In genomic region chr9:27847380-27847779, GRCh38 we compare ENCODE assay signal across 27 cellular contexts.
DNase-seq lines count a peak whose midpoint lies in the region; ATAC-seq, FAIRE-seq and TF ChIP-seq lines count a peak whose summit lies in the region.
"Had no signal": no experiment of that assay in that cellular context is flagged by ENCODE, and none has a peak within 500 bp of the region (broad histone marks: within the 10 kb centered on the region; RNA-seq: fewer than 3 reads in every experiment).

No MANE protein-coding gene starts in this region.

- H3K4me1 ChIP-seq in right lobe of liver: peaks cover 0 to 62% (median 7%) of the 10 kb centered on the region in 4 donors
- H3K4me1 ChIP-seq in HepG2 (ENCODE audit: insufficient read depth, low read length): no peaks in the 10 kb centered on the region
- H3K4me1 ChIP-seq: A549, Caco-2 had no signal

- peak overlapping the region in 2 of 3 donors; percentile 29 to 77 for H3K27ac ChIP-seq in right lobe of liver
- H3K27ac ChIP-seq in HepG2 (ENCODE audit: extremely low read length, insufficient read depth, low read length): no peak overlapping the region
- H3K27ac ChIP-seq: 22Rv1; A549; BLaER1 treated with 17β-estradiol and CSF1 and Interleukin-3, amounts not matched to agents 10 nM and 100 nM; C4-2B had no signal

- H4K20me1 ChIP-seq in HepG2 (ENCODE audit: insufficient read depth, low read length): no peaks in the 10 kb centered on the region
- H4K20me1 ChIP-seq: BLaER1 treated with 17β-estradiol and CSF1 and Interleukin-3, amounts not matched to agents 10 nM and 100 nM had no signal

- no peaks in the 10 kb centered on the region for H3K36me3 ChIP-seq in right lobe of liver
- no peaks in the 10 kb centered on the region for H3K36me3 ChIP-seq in HepG2 (replicated peaks in 1 of 2; ENCODE audit: control insufficient read depth in 1 of 2, insufficient read depth in 2 of 2, low read length in 2 of 2)
- no peaks in the 10 kb centered on the region for H3K36me3 ChIP-seq in MG63
- H3K36me3 ChIP-seq: BLaER1 treated with 17β-estradiol and CSF1 and Interleukin-3, amounts not matched to agents 10 nM and 100 nM had no signal

- H3K27me3 Mint-ChIP-seq in nephron (ENCODE audit: low read depth) (no peaks in the 10 kb centered on the region), immature natural killer cell (ENCODE audit: low read depth in 3 of 3) (peaks cover 0 to 6% (median 0%) of the 10 kb centered on the region in 3 donors)
- H3K27me3 Mint-ChIP-seq: B cell had no signal

- H2AFZ ChIP-seq in HepG2 (ENCODE audit: low read length): no peak overlapping the region

- no peak overlapping the region for H3K4me3 Mint-ChIP-seq in nephron
- no peak overlapping the region for H3K4me3 Mint-ChIP-seq in immature natural killer cell
- H3K4me3 Mint-ChIP-seq: B cell; CD4-positive, alpha-beta T cell; CD8-positive, alpha-beta T cell had no signal

- H3K9me3 Mint-ChIP-seq in nephron (no peaks in the 10 kb centered on the region), immature natural killer cell (peaks cover 0 to 14% (median 3%) of the 10 kb centered on the region in 6 donors)
- H3K9me3 Mint-ChIP-seq: CD4-positive, alpha-beta T cell; CD8-positive, alpha-beta T cell had no signal

- in situ Hi-C loops in HepG2 (cut with HindIII; ENCODE audit: extremely low pct_ligation_motif_present, low pct_unique_long_range_greater_than_20kb): no loop called here

- POLR2A ChIA-PET in HepG2 (lab: Yijun Ruan, JAX): no interaction called here

- H3K79me2 ChIP-seq in HepG2 (ENCODE audit: insufficient read depth, low read length): no peaks in the 10 kb centered on the region

- TF ChIP-seq RAD21 in HepG2 (CRISPR knock-in tag; IDR thresholded peaks at IDR 0.05): no peak

- H3K9me3 ChIP-seq in right lobe of liver (no peaks in the 10 kb centered on the region), HepG2 (ENCODE audit: low read length) (no peaks in the 10 kb centered on the region), MG63 (no peaks in the 10 kb centered on the region)
- H3K9me3 ChIP-seq: A549, Caco-2 had no signal

- no TSS peak for BruUV-seq in HepG2 (replicated peaks; lab: Mats Ljungman, UMichigan)

- H3K4me2 ChIP-seq in HepG2 (ENCODE audit: low read depth, low read length): no peak overlapping the region
- H3K4me2 ChIP-seq: A549; BLaER1 treated with 17β-estradiol and CSF1 and Interleukin-3, amounts not matched to agents 10 nM and 100 nM had no signal

- H3K27ac Mint-ChIP-seq in nephron: peak overlapping the region; percentile 68 to 81 (median 80)
- no peak overlapping the region for H3K27ac Mint-ChIP-seq in immature natural killer cell
- H3K27ac Mint-ChIP-seq: B cell; CD4-positive, alpha-beta T cell; CD8-positive, alpha-beta T cell had no signal

- H3K36me3 Mint-ChIP-seq in nephron (ENCODE audit: low read depth) (peaks cover 3% of the 10 kb centered on the region), immature natural killer cell (no peaks in the 10 kb centered on the region)
- H3K36me3 Mint-ChIP-seq: CD8-positive, alpha-beta T cell had no signal

- ATAC-seq in right lobe of liver (peak; percentile 18 to 77 (median 44)), HepG2 (no peak), left lobe of liver (peak; percentile 52)
- ATAC-seq: A549; CD8-positive, alpha-beta T cell; GM12878 had no signal

- no peak for TF ChIP-seq CTCF in right lobe of liver (IDR thresholded peaks at IDR 0.05)
- TF ChIP-seq CTCF in HepG2 (CRISPR knock-in tag; IDR thresholded peaks at IDR 0.05): no peak
- TF ChIP-seq CTCF in nephron (IDR thresholded peaks at IDR 0.05; ENCODE audit: unreplicated experiment in 3 of 3): no peak

- FAIRE-seq in HepG2 (lab: Jason Lieb, UNC) (no peak), frontal cortex (lab: Jason Lieb, UNC) (no peak)
- FAIRE-seq: A549, GM12878, GM12892, GM18507 had no signal

- no peak for TF ChIP-seq EP300 in HepG2 (IDR thresholded peaks at IDR 0.05; ENCODE audit: low read depth in 2 of 2, low read length in 2 of 2)
- no peak for TF ChIP-seq EP300 in HepG2 (CRISPR knock-in tag; IDR thresholded peaks at IDR 0.05; ENCODE audit: borderline replicate concordance)

- no peak overlapping the region for H3K4me3 ChIP-seq in right lobe of liver
- H3K4me3 ChIP-seq in HepG2 (replicated peaks in 1 of 3; ENCODE audit: insufficient read depth in 1 of 3, low read depth in 2 of 3, low read length in 3 of 3): no peak overlapping the region
- H3K4me3 ChIP-seq in MG63: no peak overlapping the region
- H3K4me3 ChIP-seq: A549; BLaER1 treated with 17β-estradiol and CSF1 and Interleukin-3, amounts not matched to agents 10 nM and 100 nM; GM12878 had no signal

- DNase-seq in right lobe of liver: no peak
- DNase-seq in HepG2 (ENCODE audit: low spot score): no peak
- peak; percentile 7 for DNase-seq in DMS53 treated with DMSO at 0.1 percent for 48 hours (lab: John Stamatoyannopoulos, UW; ENCODE audit: unreplicated experiment)
- DNase-seq in left lobe of liver (ENCODE audit: low spot score): no peak
- DNase-seq in MG63: no peak
- DNase-seq in immature natural killer cell: no peak
- DNase-seq in frontal cortex (ENCODE audit: low spot score in 2 of 2): no peak
- DNase-seq: AML-193; Caco-2; Calu3; CD4-positive, alpha-beta T cell; CD8-positive, alpha-beta T cell; DMS 273 treated with DMSO at 0.1 percent for 48 hours; DMS153; DMS79; DND-41; EL; GDM1 had no signal

- no peak overlapping the region for H3K9ac ChIP-seq in HepG2 (ENCODE audit: insufficient read depth, low read depth, low read length)
- H3K9ac ChIP-seq: BLaER1 treated with 17β-estradiol and CSF1 and Interleukin-3, amounts not matched to agents 10 nM and 100 nM had no signal

- intact Hi-C loops in right lobe of liver (cut with DNase I) (no loop called here), HepG2 (cut with micrococcal nuclease; ENCODE audit: unreplicated experiment) (no loop called here)

- H3K4me1 Mint-ChIP-seq in nephron: peaks cover 27% of the 10 kb centered on the region
- no peaks in the 10 kb centered on the region for H3K4me1 Mint-ChIP-seq in immature natural killer cell
- H3K4me1 Mint-ChIP-seq: B cell had no signal

- CTCF ChIA-PET in HepG2 (lab: Yijun Ruan, JAX; ENCODE audit: low intra/inter-chr PET ratio, low total read pairs): no interaction called here

- H3K27me3 ChIP-seq in right lobe of liver (no peaks in the 10 kb centered on the region), HepG2 (ENCODE audit: control insufficient read depth in 1 of 2, insufficient read depth in 2 of 2, low read length in 2 of 2) (no peaks in the 10 kb centered on the region; a peak in 1 of 5 replicates), MG63 (no peaks in the 10 kb centered on the region)
- H3K27me3 ChIP-seq: BLaER1 treated with 17β-estradiol and CSF1 and Interleukin-3, amounts not matched to agents 10 nM and 100 nM had no signal

- TF ChIP-seq POLR2A in right lobe of liver (IDR thresholded peaks at IDR 0.05) (no peak), HepG2 (IDR thresholded peaks at IDR 0.05; ENCODE audit: insufficient read depth in 1 of 2, low read depth in 2 of 2, low read length in 2 of 2) (no peak)

TF ChIP-seq in HepG2, 621 proteins besides CTCF, POLR2A, EP300 and RAD21 (continues in another document):
- TF ChIP-seq NFIC (IDR thresholded peaks at IDR 0.05; ENCODE audit: low read length) (no peak), ZBTB7A (CRISPR knock-in tag; IDR thresholded peaks at IDR 0.05) (no peak), ATM (IDR thresholded peaks at IDR 0.05; ENCODE audit: borderline replicate concordance) (no peak), ZC3H4 (CRISPR knock-in tag; IDR thresholded peaks at IDR 0.05; ENCODE audit: borderline replicate concordance) (no peak), MXD1 (CRISPR knock-in tag; IDR thresholded peaks at IDR 0.05) (no peak), ZFP1 (CRISPR knock-in tag; IDR thresholded peaks at IDR 0.05) (no peak), HNRNPK (IDR thresholded peaks at IDR 0.05; ENCODE audit: low read depth, low read length, poor library complexity, severe bottlenecking) (no peak), ZBTB34 (CRISPR knock-in tag; IDR thresholded peaks at IDR 0.05) (no peak), ZFP36L1 (CRISPR knock-in tag; IDR thresholded peaks at IDR 0.05) (no peak), ZMYM3 (CRISPR knock-in tag; IDR thresholded peaks at IDR 0.05) (no peak), ELF1 (CRISPR knock-in tag; IDR thresholded peaks at IDR 0.05) (no peak), YEATS2 (CRISPR knock-in tag; IDR thresholded peaks at IDR 0.05; ENCODE audit: borderline replicate concordance) (no peak), RNF2 (conservative IDR thresholded peaks at IDR 0.05; ENCODE audit: low read depth) (no peak), ZKSCAN5 (CRISPR knock-in tag; IDR thresholded peaks at IDR 0.05) (no peak), TRIM24 (CRISPR knock-in tag; IDR thresholded peaks at IDR 0.05) (no peak), KDM2A (CRISPR knock-in tag; IDR thresholded peaks at IDR 0.05; ENCODE audit: borderline replicate concordance, low read depth) (no peak)

Comparison
In these comparisons a context has a peak if more than half of its experiments do, and no peak if none do; other contexts are left out.
1. H3K27ac Mint-ChIP-seq: peak in nephron (3 of 3); none in immature natural killer cell (0 of 6).